Comparison of ENCODE assay signal across 8 cellular contexts in the genomic region with DNA sequence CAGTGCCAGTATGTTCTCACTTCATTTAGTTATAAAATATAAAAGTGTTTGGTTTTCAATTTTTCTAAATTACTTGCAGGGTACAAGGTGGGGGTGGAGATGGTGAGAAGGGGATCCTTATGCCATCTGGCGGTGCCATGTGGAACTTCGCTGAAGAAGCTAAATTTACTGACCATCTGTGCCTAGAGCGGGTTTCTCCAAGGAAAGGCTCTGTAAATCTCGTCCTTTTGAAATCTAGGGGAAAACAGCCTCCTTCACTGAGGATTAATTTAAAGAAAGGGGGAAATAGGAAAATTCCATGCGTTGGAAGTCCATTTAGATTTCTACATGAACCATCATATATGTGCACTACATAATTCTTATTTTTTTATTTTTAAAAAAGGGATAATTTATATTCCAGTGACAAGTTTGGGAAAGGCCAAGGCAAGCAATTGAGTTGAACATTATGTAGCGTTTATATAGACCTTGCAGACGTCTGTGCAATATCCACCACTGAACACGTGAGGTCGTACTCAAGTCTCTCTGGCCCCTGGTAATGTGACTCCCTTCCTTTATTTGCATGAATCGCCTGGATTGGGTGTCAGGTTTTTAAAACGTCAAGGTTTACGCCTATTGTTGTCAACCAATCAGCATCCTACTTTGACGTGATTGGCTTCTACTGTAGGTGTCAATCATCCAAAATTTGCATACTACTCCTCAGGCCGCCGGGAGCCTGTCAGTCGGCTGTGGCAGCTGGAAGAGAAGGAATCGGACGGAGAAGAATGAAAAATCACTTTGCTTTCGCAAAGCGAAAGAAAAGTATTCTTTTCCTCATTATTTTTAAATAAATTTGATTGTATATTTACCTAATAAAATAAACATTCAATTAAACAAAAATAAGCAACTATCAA.
A peak's percentile ranks its signal among the peaks of the same experiment; 100 is the strongest.
DNase-seq lines count a peak whose midpoint lies in the region; ATAC-seq and TF ChIP-seq lines count a peak whose summit lies in the region.

No MANE protein-coding gene starts in this region.

- DNase-seq in ELR (ENCODE audit: low read depth) (peak; percentile 82), NCI-H446 (lab: John Stamatoyannopoulos, UW) (peak; percentile 95 to 99), hepatocyte (ENCODE audit: low spot score) (peak; percentile 96), gastrocnemius medialis (peak; percentile 89 to 91), GM19240 (ENCODE audit: insufficient read length, low spot score) (no peak), posterior cingulate gyrus (no peak)
- peak; percentile 73 for DNase-seq in activated T-helper 2 cell treated with anti-CD3 and anti-CD28 coated beads, Interferon-gamma antibody, Interleukin-2, Interleukin-4, amounts not matched to agents 10 μg/mL and 5 μg/mL and 100 μg/mL, durations not matched to agents 14 hours and 24 hours and 36 hours (ENCODE audit: low spot score)

- peak overlapping the region; percentile 69 for H3K27ac Mint-ChIP-seq in activated T-helper 2 cell treated with anti-CD3 and anti-CD28 coated beads, Interferon-gamma antibody, Interleukin-2, Interleukin-4, amounts not matched to agents 10 μg/mL and 5 μg/mL and 100 μg/mL, durations not matched to agents 14 hours and 24 hours and 36 hours

- H3K36me3 ChIP-seq in hepatocyte (replicated peaks; ENCODE audit: insufficient read depth, low read depth), result no peaks in the 10 kb centered on the region
- no peaks in the 10 kb centered on the region for H3K36me3 ChIP-seq in gastrocnemius medialis

- H3K4me1 ChIP-seq in hepatocyte (ENCODE audit: insufficient read depth) (peaks cover 50% of the 10 kb centered on the region), gastrocnemius medialis (peaks cover 28 to 32% of the 10 kb centered on the region in 2 donors)

- no peaks in the 10 kb centered on the region for H3K9me2 ChIP-seq in hepatocyte (replicated peaks; ENCODE audit: insufficient read depth)

- TF ChIP-seq POLR2A in gastrocnemius medialis (IDR thresholded peaks at IDR 0.05), result peak; percentile 85 to 93

- H3K79me2 ChIP-seq in hepatocyte, result peaks cover 5% of the 10 kb centered on the region

- H3K4me2 ChIP-seq in hepatocyte, result peak overlapping the region; percentile 78

- H3K4me3 ChIP-seq in hepatocyte, result no peak overlapping the region
- peak overlapping the region; percentile 43 to 65 (median 61) for H3K4me3 ChIP-seq in gastrocnemius medialis

- H3K27ac ChIP-seq in hepatocyte, result peak overlapping the region; percentile 89
- peak overlapping the region; percentile 94 to 95 (median 94) for H3K27ac ChIP-seq in gastrocnemius medialis

- intact Hi-C loops in activated T-helper 2 cell treated with anti-CD3 and anti-CD28 coated beads, Interferon-gamma antibody, Interleukin-2, Interleukin-4, amounts not matched to agents 10 μg/mL and 5 μg/mL and 100 μg/mL, durations not matched to agents 14 hours and 24 hours and 36 hours (cut with micrococcal nuclease), result loop anchor here (1.0 to 5.0 kb wide), 6 partner anchors 7 to 1387 kb away; a partner anchor contains a TSS
- intact Hi-C loops in gastrocnemius medialis (cut with DNase I; ENCODE audit: low total_unique reads), result loop anchor here (10.0 kb wide), 1 partner anchor 730 kb away; a partner anchor contains a TSS
- intact Hi-C loops in posterior cingulate gyrus (cut with DNase I), result loop anchor here (10.0 kb wide), 1 partner anchor 140 kb away; no protein-coding TSS in a partner anchor

- peaks cover 12% of the 10 kb centered on the region for H3K36me3 Mint-ChIP-seq in activated T-helper 2 cell treated with anti-CD3 and anti-CD28 coated beads, Interferon-gamma antibody, Interleukin-2, Interleukin-4, amounts not matched to agents 10 μg/mL and 5 μg/mL and 100 μg/mL, durations not matched to agents 14 hours and 24 hours and 36 hours (ENCODE audit: low read depth)

- WGBS in hepatocyte (ENCODE audit: low lambda C conversion rate, missing lambda C conversion rate), result 7% methylated on average over 20 of the region's 20 CpGs

- no peaks in the 10 kb centered on the region for H4K20me1 ChIP-seq in hepatocyte (ENCODE audit: insufficient read depth, poor library complexity, severe bottlenecking)

- H3K9me3 ChIP-seq in hepatocyte (ENCODE audit: low read depth) (no peaks in the 10 kb centered on the region), gastrocnemius medialis (no peaks in the 10 kb centered on the region)

- no peak overlapping the region for H2AFZ ChIP-seq in hepatocyte

- TF ChIP-seq CTCF in hepatocyte (IDR thresholded peaks at IDR 0.05; ENCODE audit: poor library complexity), result peak; percentile 57
- TF ChIP-seq CTCF in gastrocnemius medialis (IDR thresholded peaks at IDR 0.05 in 4 of 5, conservative IDR thresholded peaks at IDR 0.05 in 1 of 5), result peak; percentile 70 to 88 (median 79)

- peaks cover 34% of the 10 kb centered on the region for H3K4me1 Mint-ChIP-seq in activated T-helper 2 cell treated with anti-CD3 and anti-CD28 coated beads, Interferon-gamma antibody, Interleukin-2, Interleukin-4, amounts not matched to agents 10 μg/mL and 5 μg/mL and 100 μg/mL, durations not matched to agents 14 hours and 24 hours and 36 hours (ENCODE audit: low read depth)

- peak overlapping the region; percentile 67 for H3K4me3 Mint-ChIP-seq in activated T-helper 2 cell treated with anti-CD3 and anti-CD28 coated beads, Interferon-gamma antibody, Interleukin-2, Interleukin-4, amounts not matched to agents 10 μg/mL and 5 μg/mL and 100 μg/mL, durations not matched to agents 14 hours and 24 hours and 36 hours (ENCODE audit: low read depth)

- in situ Hi-C loops in gastrocnemius medialis (cut with MboI; ENCODE audit: low sequenced_read_pairs in 4 of 4), result loop anchor here (5.0 to 25.0 kb wide), 13 partner anchors 280 to 1330 kb away; a partner anchor contains a TSS

- H3K27me3 ChIP-seq in hepatocyte (no peaks in the 10 kb centered on the region), gastrocnemius medialis (peaks cover 0 to 9% (median 0%) of the 10 kb centered on the region in 3 donors)

- no peaks in the 10 kb centered on the region for H3K9me3 Mint-ChIP-seq in activated T-helper 2 cell treated with anti-CD3 and anti-CD28 coated beads, Interferon-gamma antibody, Interleukin-2, Interleukin-4, amounts not matched to agents 10 μg/mL and 5 μg/mL and 100 μg/mL, durations not matched to agents 14 hours and 24 hours and 36 hours

- H3K27me3 Mint-ChIP-seq in activated T-helper 2 cell treated with anti-CD3 and anti-CD28 coated beads, Interferon-gamma antibody, Interleukin-2, Interleukin-4, amounts not matched to agents 10 μg/mL and 5 μg/mL and 100 μg/mL, durations not matched to agents 14 hours and 24 hours and 36 hours (ENCODE audit: low read depth), result peaks cover 32% of the 10 kb centered on the region

- ATAC-seq in HG03439 (IDR thresholded peaks at IDR 0.05; ENCODE audit: unreplicated experiment) (peak; percentile 37), gastrocnemius medialis (peak; percentile 80)

Comparison
In these comparisons a context has a peak if more than half of its experiments do, and no peak if none do; other contexts are left out.
1. DNase-seq: peak in ELR (single experiment), NCI-H446 (2 of 2), activated T-helper 2 cell treated with anti-CD3 and anti-CD28 coated beads, Interferon-gamma antibody, Interleukin-2, Interleukin-4, amounts not matched to agents 10 μg/mL and 5 μg/mL and 100 μg/mL, durations not matched to agents 14 hours and 24 hours and 36 hours (single experiment), hepatocyte (single experiment) and gastrocnemius medialis (2 of 2); none in GM19240 (single experiment) and posterior cingulate gyrus (0 of 10).